ENCODE assay signal across 31 cellular contexts in the genomic region with DNA sequence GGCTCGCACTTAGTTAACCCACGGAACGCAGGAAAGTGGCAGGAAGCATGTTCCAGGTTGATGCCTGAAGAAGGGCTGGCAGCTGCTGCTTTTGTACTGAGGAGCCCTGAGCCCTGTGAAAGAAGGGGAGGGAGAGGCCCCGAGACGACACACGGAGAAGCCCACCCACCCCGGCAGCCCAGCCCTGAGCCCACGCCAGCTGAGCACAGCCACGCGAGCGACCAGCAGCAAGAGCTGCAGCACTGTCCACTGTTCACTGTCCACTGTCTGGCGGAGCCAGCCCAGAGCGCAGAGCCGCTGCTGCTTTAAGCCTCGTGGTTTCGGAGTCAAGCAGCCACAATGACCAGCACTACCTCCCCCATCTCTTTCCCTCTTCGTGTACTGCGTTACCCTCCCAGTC. TPM values are rescaled to one million over a fixed set of nuclear protein-coding genes. Genes with fewer than 3 reads are reported as not detected.
DNase-seq lines count a peak whose midpoint lies in the region; ATAC-seq and TF ChIP-seq lines count a peak whose summit lies in the region.
"Had no signal": no experiment of that assay in that cellular context is flagged by ENCODE, and none has a peak within 500 bp of the region (broad histone marks: within the 10 kb centered on the region; RNA-seq: fewer than 3 reads in every experiment).

No MANE protein-coding gene starts in this region.

- peaks cover 5% of the 10 kb centered on the region for H3K9me3 Mint-ChIP-seq in glutamatergic neuron (ENCODE audit: unreplicated experiment)
- H3K9me3 Mint-ChIP-seq in activated CD4-positive, alpha-beta memory T cell treated with anti-CD3 and anti-CD28 coated beads, Interleukin-2, amount 10 ng/mL, durations not matched to agents 7 days and 5 days: no peaks in the 10 kb centered on the region
- H3K9me3 Mint-ChIP-seq: CD4-positive, alpha-beta T cell had no signal

- H3K9me3 ChIP-seq in cardiac muscle cell (ENCODE audit: low read depth): no peaks in the 10 kb centered on the region
- no peaks in the 10 kb centered on the region for H3K9me3 ChIP-seq in heart left ventricle
- no peaks in the 10 kb centered on the region for H3K9me3 ChIP-seq in HUES6 (ENCODE audit: control insufficient read depth, insufficient read depth, low read depth, low read length)
- no peaks in the 10 kb centered on the region for H3K9me3 ChIP-seq in spleen
- H3K9me3 ChIP-seq: BE2C, MG63 had no signal

- H3K27ac ChIP-seq in cardiac muscle cell (peak overlapping the region; percentile 4), heart left ventricle (no peak overlapping the region), HUES6 (ENCODE audit: low read depth, low read length) (0 out of 2 replicates have a peak overlapping the region, but pooled peaks have one; percentile 41), spleen (no peak overlapping the region)
- H3K27ac ChIP-seq: GM23248, PC-9 had no signal

- peaks cover 27% of the 10 kb centered on the region for H3K4me1 Mint-ChIP-seq in glutamatergic neuron (ENCODE audit: low read depth, unreplicated experiment)
- peaks cover 53% of the 10 kb centered on the region for H3K4me1 Mint-ChIP-seq in activated CD4-positive, alpha-beta memory T cell treated with anti-CD3 and anti-CD28 coated beads, Interleukin-2, amount 10 ng/mL, durations not matched to agents 7 days and 5 days

- 77 to 85% (median 78%) methylated on average over 15 to 18 of the region's 18 CpGs for WGBS in heart left ventricle, 4 donors
- WGBS in spleen, 5 donors: 73 to 89% (median 87%) methylated on average over 11 to 18 of the region's 18 CpGs

- H3K9ac ChIP-seq in HUES6 (ENCODE audit: low read length): no peak overlapping the region
- H3K9ac ChIP-seq: GM23248 had no signal

- peak overlapping the region; percentile 76 for H3K27ac Mint-ChIP-seq in glutamatergic neuron (ENCODE audit: unreplicated experiment)
- no peak overlapping the region for H3K27ac Mint-ChIP-seq in activated CD4-positive, alpha-beta memory T cell treated with anti-CD3 and anti-CD28 coated beads, Interleukin-2, amount 10 ng/mL, durations not matched to agents 7 days and 5 days
- H3K27ac Mint-ChIP-seq: CD4-positive, alpha-beta T cell had no signal

- no peak for TF ChIP-seq POLR2A in heart left ventricle (IDR thresholded peaks at IDR 0.05)
- TF ChIP-seq POLR2A in spleen (IDR thresholded peaks at IDR 0.05): no peak

- POLR2A ChIA-PET in activated CD4-positive, alpha-beta memory T cell treated with anti-CD3 and anti-CD28 coated beads, Interleukin-2, amount 10 ng/mL, durations not matched to agents 7 days and 5 days (lab: Charles Lee): no interaction called here

- TF ChIP-seq CTCF in cardiac muscle cell (IDR thresholded peaks at IDR 0.05; ENCODE audit: low read depth, low read length) (no peak), heart left ventricle (IDR thresholded peaks at IDR 0.05) (no peak), glutamatergic neuron (IDR thresholded peaks at IDR 0.05; ENCODE audit: partially characterized antibody, unreplicated experiment) (no peak), spleen (IDR thresholded peaks at IDR 0.05 in 8 of 11, conservative IDR thresholded peaks at IDR 0.05 in 3 of 11) (no peak)

- H3K36me3 ChIP-seq in cardiac muscle cell (peaks cover 10% of the 10 kb centered on the region), heart left ventricle (peaks cover 0 to 50% (median 19%) of the 10 kb centered on the region in 9 donors), HUES6 (ENCODE audit: control insufficient read depth, insufficient read depth, low read length) (peaks cover 46% of the 10 kb centered on the region), spleen (peaks cover 0 to 77% (median 25%) of the 10 kb centered on the region in 6 donors)
- H3K36me3 ChIP-seq: BE2C had no signal

- H3K27me3 ChIP-seq in cardiac muscle cell (no peaks in the 10 kb centered on the region), heart left ventricle (no peaks in the 10 kb centered on the region), HUES6 (ENCODE audit: control insufficient read depth, insufficient read depth, low read length) (no peaks in the 10 kb centered on the region), spleen (replicated peaks in 1 of 7) (no peaks in the 10 kb centered on the region)
- H3K27me3 ChIP-seq: BE2C, MG63 had no signal

- peaks cover 9% of the 10 kb centered on the region for H3K36me3 Mint-ChIP-seq in glutamatergic neuron (ENCODE audit: unreplicated experiment)
- H3K36me3 Mint-ChIP-seq in activated CD4-positive, alpha-beta memory T cell treated with anti-CD3 and anti-CD28 coated beads, Interleukin-2, amount 10 ng/mL, durations not matched to agents 7 days and 5 days (ENCODE audit: low read depth): peaks cover 18% of the 10 kb centered on the region

- no peak for ATAC-seq in heart left ventricle
- no peak for ATAC-seq in HG03442 (IDR thresholded peaks at IDR 0.05; ENCODE audit: unreplicated experiment)
- ATAC-seq: HCT116 had no signal

- DNase-seq in cardiac muscle cell (ENCODE audit: low read depth in 1 of 2, low spot score in 1 of 2): no peak
- DNase-seq in heart left ventricle: no peak
- DNase-seq in glutamatergic neuron: no peak
- peak; percentile 64 for DNase-seq in spleen
- DNase-seq in glomerular visceral epithelial cell (ENCODE audit: extremely low spot score): no peak
- no peak for DNase-seq in activated CD4-positive, alpha-beta memory T cell treated with anti-CD3 and anti-CD28 coated beads, Interleukin-2, amount 10 ng/mL, durations not matched to agents 7 days and 5 days
- DNase-seq: 8988T; ACHN; BE2C; CD4-positive, alpha-beta T cell; COR-L47; DMS53; GM23248; KG1; MG63; NCI-H1105 treated with DMSO at 0.1 percent for 48 hours; NCI-H146; NCI-H1930; NCI-H2107; NCI-H446; NCI-H524 treated with DMSO at 0.1 percent for 48 hours; NCI-H774; PC-9; RPMI8226; SHP77 treated with DMSO at 0.1 percent for 48 hours had no signal

- peak overlapping the region; percentile 25 for H3K4me3 Mint-ChIP-seq in glutamatergic neuron (ENCODE audit: unreplicated experiment)
- H3K4me3 Mint-ChIP-seq in activated CD4-positive, alpha-beta memory T cell treated with anti-CD3 and anti-CD28 coated beads, Interleukin-2, amount 10 ng/mL, durations not matched to agents 7 days and 5 days: no peak overlapping the region
- H3K4me3 Mint-ChIP-seq: CD4-positive, alpha-beta T cell had no signal

- no peak overlapping the region for H3K4me3 ChIP-seq in cardiac muscle cell
- no peak overlapping the region for H3K4me3 ChIP-seq in heart left ventricle
- H3K4me3 ChIP-seq in HUES6 (ENCODE audit: low read depth, low read length): no peak overlapping the region
- no peak overlapping the region for H3K4me3 ChIP-seq in spleen
- H3K4me3 ChIP-seq: GM23248, MG63, PC-9 had no signal

- intact Hi-C loops in heart left ventricle (cut with DNase I): no loop called here
- intact Hi-C loops in spleen (cut with DNase I; ENCODE audit: low total_unique reads): no loop called here

- H3K4me1 ChIP-seq in cardiac muscle cell (ENCODE audit: low read depth) (peaks cover 7% of the 10 kb centered on the region), heart left ventricle (peaks cover 11 to 66% (median 52%) of the 10 kb centered on the region in 12 donors), HUES6 (ENCODE audit: control insufficient read depth, insufficient read depth, low read length) (peaks cover 30% of the 10 kb centered on the region), spleen (peaks cover 27 to 93% (median 57%) of the 10 kb centered on the region in 6 donors)
- H3K4me1 ChIP-seq: BE2C had no signal

- H3K27me3 Mint-ChIP-seq in glutamatergic neuron (ENCODE audit: unreplicated experiment): peaks cover 8% of the 10 kb centered on the region
- no peaks in the 10 kb centered on the region for H3K27me3 Mint-ChIP-seq in activated CD4-positive, alpha-beta memory T cell treated with anti-CD3 and anti-CD28 coated beads, Interleukin-2, amount 10 ng/mL, durations not matched to agents 7 days and 5 days
- H3K27me3 Mint-ChIP-seq: CD4-positive, alpha-beta T cell had no signal

- CTCF ChIA-PET in activated CD4-positive, alpha-beta memory T cell treated with anti-CD3 and anti-CD28 coated beads, Interleukin-2, amount 10 ng/mL, durations not matched to agents 7 days and 5 days (lab: Charles Lee): no interaction called here

RNA-seq across cellular contexts. Expression of gene LRRC47, which starts 5.3 kb away (rescaled TPM):
- total RNA-seq in cardiac muscle cell (53.5 and 67.5 TPM in 2 replicates), heart left ventricle (10 to 100 TPM; 51.3 to 85.7 (median 68.8) TPM), glutamatergic neuron (ENCODE audit: unreplicated experiment) (79.7 TPM), spleen (10 to 100 TPM; 24.1 to 39.0 (median 28.3) TPM)
- polyA plus RNA-seq in cardiac muscle cell (61.5 and 78.3 TPM in 2 replicates), heart left ventricle (10 to 100 TPM; 18.4 to 39.2 TPM), spleen (10 to 100 TPM; 12.5 to 21.4 (median 18.1) TPM)
- total RNA-seq in activated CD4-positive, alpha-beta memory T cell treated with anti-CD3 and anti-CD28 coated beads, Interleukin-2, amount 10 ng/mL, durations not matched to agents 7 days and 5 days: 10 to 100 TPM; 32.4 to 33.5 TPM

RNA-seq across cellular contexts. Expression of gene SMIM1, which starts 18.4 kb away (rescaled TPM):
- total RNA-seq in cardiac muscle cell (20.9 and 28.4 TPM in 2 replicates), heart left ventricle (10 to 100 TPM in 6 of 9 donors, 1 to 10 TPM in 3; 9.4 to 20.8 (median 11.7) TPM), glutamatergic neuron (ENCODE audit: unreplicated experiment) (7.5 TPM), spleen (10 to 100 TPM in 2 of 7 donors, 1 to 10 TPM in 4, not detected in 1; 3.5 to 12.7 (median 5.1) TPM)
- polyA plus RNA-seq in cardiac muscle cell (25.8 and 39.3 TPM in 2 replicates), heart left ventricle (10 to 100 TPM in 1 of 2 donors, 1 to 10 TPM in 1; 3.8 to 51.2 TPM), spleen (1 to 10 TPM; 2.0 to 4.7 (median 4.0) TPM)
- not detected for total RNA-seq in activated CD4-positive, alpha-beta memory T cell treated with anti-CD3 and anti-CD28 coated beads, Interleukin-2, amount 10 ng/mL, durations not matched to agents 7 days and 5 days
- total RNA-seq: Daoy, GM23248 had no signal
- polyA plus RNA-seq: GM23248 had no signal

RNA-seq across cellular contexts. Expression of gene CCDC27, which starts 38.7 kb away (rescaled TPM):
- total RNA-seq in cardiac muscle cell (0.09 TPM in 1 of 2 replicates, not detected in the other), heart left ventricle (not detected), glutamatergic neuron (ENCODE audit: unreplicated experiment) (not detected), spleen (not detected)
- polyA plus RNA-seq in cardiac muscle cell (0.56 and 0.71 TPM in 2 replicates), heart left ventricle (not detected), spleen (not detected)
- total RNA-seq in activated CD4-positive, alpha-beta memory T cell treated with anti-CD3 and anti-CD28 coated beads, Interleukin-2, amount 10 ng/mL, durations not matched to agents 7 days and 5 days: not detected
- total RNA-seq: CD4-positive, alpha-beta T cell; Daoy; G401; GM23248; HT1080; PC-9 had no signal
- polyA plus RNA-seq: GM23248 had no signal

Comparison
In these comparisons a context has a peak if more than half of its experiments do, and no peak if none do; other contexts are left out.
1. H3K27ac ChIP-seq: peak in cardiac muscle cell (single experiment) and HUES6 (single experiment); none in heart left ventricle (0 of 12) and spleen (0 of 8).